ENCODE assay signal across 23 cellular contexts in the genomic region with DNA sequence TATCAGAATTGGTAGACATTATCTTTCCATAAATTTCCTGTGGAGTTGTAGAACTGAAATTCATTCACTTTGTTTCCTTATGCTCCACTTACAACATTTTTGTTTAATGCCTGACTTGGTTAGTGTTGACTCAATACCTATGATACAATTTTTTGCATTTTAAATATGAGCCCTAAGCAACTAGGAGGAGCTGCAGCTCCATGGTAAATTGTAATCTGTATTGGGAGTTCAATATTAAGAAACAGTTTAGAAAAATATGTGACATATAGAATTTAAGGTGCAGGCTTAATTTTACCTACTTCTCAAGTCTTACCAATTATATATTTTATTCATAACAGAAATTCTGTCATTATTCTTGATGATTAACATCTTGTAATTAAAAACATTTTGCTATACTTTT.
DNase-seq lines count a peak whose midpoint lies in the region; ATAC-seq and TF ChIP-seq lines count a peak whose summit lies in the region.
"Had no signal": no experiment of that assay in that cellular context is flagged by ENCODE, and none has a peak within 500 bp of the region (broad histone marks: within the 10 kb centered on the region; RNA-seq: fewer than 3 reads in every experiment).

No MANE protein-coding gene starts in this region.

- no peaks in the 10 kb centered on the region for H3K9me3 Mint-ChIP-seq in osteocyte (ENCODE audit: unreplicated experiment)

- TF ChIP-seq CTCF in cardiac fibroblast (IDR thresholded peaks at IDR 0.05; ENCODE audit: low read depth, low read length): no peak
- TF ChIP-seq CTCF in osteocyte (IDR thresholded peaks at IDR 0.05): peak; percentile 37

- no peaks in the 10 kb centered on the region for H3K4me1 Mint-ChIP-seq in osteocyte (ENCODE audit: unreplicated experiment)
- H3K4me1 Mint-ChIP-seq: T-helper 17 cell had no signal

- H3K36me3 Mint-ChIP-seq in osteocyte (ENCODE audit: unreplicated experiment): no peaks in the 10 kb centered on the region

- H3K27me3 Mint-ChIP-seq in osteocyte (ENCODE audit: unreplicated experiment): peaks cover 30% of the 10 kb centered on the region
- H3K27me3 Mint-ChIP-seq: T-helper 17 cell had no signal

- no peak for ATAC-seq in GM21360 (IDR thresholded peaks at IDR 0.05; ENCODE audit: unreplicated experiment)
- no peak for ATAC-seq in GM21619 (IDR thresholded peaks at IDR 0.05; ENCODE audit: unreplicated experiment)
- ATAC-seq: HCT116, heart left ventricle, T-helper 17 cell had no signal

- peak; percentile 7 for DNase-seq in NCI-H2107 treated with DMSO at 0.1 percent for 48 hours (lab: John Stamatoyannopoulos, UW; ENCODE audit: unreplicated experiment)
- no peak for DNase-seq in NCI-H2107 (lab: John Stamatoyannopoulos, UW)
- peak; percentile 42 for DNase-seq in NCI-H2171 treated with DMSO at 0.1 percent for 48 hours (lab: John Stamatoyannopoulos, UW)
- peak; percentile 17 for DNase-seq in cardiac fibroblast (ENCODE audit: low read depth in 2 of 2)
- no peak for DNase-seq in osteocyte (ENCODE audit: extremely low spot score, unreplicated experiment)
- no peak for DNase-seq in stimulated activated CD4-positive, alpha-beta T cell treated with anti-CD3 and anti-CD28 coated beads, Interleukin-15, amount 100 ng/mL, for 24 hours
- DNase-seq: ACHN; activated CD8-positive, alpha-beta memory T cell treated with anti-CD3 and anti-CD28 coated beads, Interleukin-2, amount 50 U/mL, for 48 hours; activated gamma-delta T cell; adrenal gland; central memory CD4-positive, alpha-beta T cell; effector CD8-positive, alpha-beta T cell; heart left ventricle; NCI-H1092; NCI-H510A; Right ventricle myocardium superior; stimulated activated CD4-positive, alpha-beta T cell treated with anti-CD3 and anti-CD28 coated beads, Interleukin-12 subunit alpha, Interleukin-12 subunit beta, amount 100 ng/mL, for 4 hours; T-helper 17 cell; WERI-Rb-1 had no signal

- H3K4me3 ChIP-seq in cardiac fibroblast (replicated peaks in 1 of 2; ENCODE audit: low read depth in 2 of 2, low read length in 2 of 2): no peak overlapping the region
- H3K4me3 ChIP-seq: adrenal gland, heart left ventricle, lung had no signal

- H3K27ac Mint-ChIP-seq in osteocyte (ENCODE audit: unreplicated experiment): no peak overlapping the region
- H3K27ac Mint-ChIP-seq: T-helper 17 cell had no signal

- H3K4me3 Mint-ChIP-seq in osteocyte (ENCODE audit: unreplicated experiment): no peak overlapping the region
- H3K4me3 Mint-ChIP-seq: T-helper 17 cell had no signal

Comparison
In these comparisons a context has a peak if more than half of its experiments do, and no peak if none do; other contexts are left out.
1. DNase-seq: peak in NCI-H2107 treated with DMSO at 0.1 percent for 48 hours (single experiment), NCI-H2171 treated with DMSO at 0.1 percent for 48 hours (single experiment) and cardiac fibroblast (2 of 2); none in NCI-H2107 (single experiment), osteocyte (single experiment) and stimulated activated CD4-positive, alpha-beta T cell treated with anti-CD3 and anti-CD28 coated beads, Interleukin-15, amount 100 ng/mL, for 24 hours (single experiment).